9 cellular contexts compared by ENCODE assay signal in the genomic region with DNA sequence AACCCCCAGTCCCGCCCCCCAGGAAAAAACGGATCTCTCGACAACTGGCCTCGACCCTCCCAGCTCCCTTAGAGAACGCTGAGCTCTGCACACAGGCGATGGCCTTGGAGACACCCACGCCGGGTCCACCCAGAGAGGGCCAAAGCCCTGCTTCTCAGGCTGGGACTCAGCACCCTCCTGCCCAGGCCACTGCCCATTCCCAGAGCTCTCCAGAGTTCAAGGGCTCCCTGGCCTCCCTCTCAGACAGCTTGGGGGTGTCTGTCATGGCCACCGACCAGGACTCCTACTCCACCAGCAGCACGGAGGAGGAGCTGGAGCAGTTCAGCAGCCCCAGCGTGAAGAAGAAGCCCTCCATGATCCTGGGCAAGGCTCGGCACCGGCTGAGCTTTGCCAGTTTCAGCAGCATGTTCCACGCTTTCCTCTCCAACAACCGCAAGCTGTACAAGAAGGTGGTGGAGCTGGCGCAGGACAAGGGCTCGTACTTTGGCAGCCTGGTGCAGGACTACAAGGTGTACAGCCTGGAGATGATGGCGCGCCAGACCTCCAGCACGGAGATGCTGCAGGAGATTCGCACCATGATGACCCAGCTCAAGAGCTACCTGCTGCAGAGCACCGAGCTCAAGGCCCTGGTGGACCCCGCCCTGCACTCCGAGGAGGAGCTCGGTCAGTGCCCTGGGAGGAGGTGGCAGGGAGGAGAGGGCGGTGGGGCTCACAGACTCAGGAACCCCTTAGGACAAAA.
DNase-seq lines count a peak whose midpoint lies in the region; ATAC-seq and TF ChIP-seq lines count a peak whose summit lies in the region.
"Had no signal": no experiment of that assay in that cellular context is flagged by ENCODE, and none has a peak within 500 bp of the region (broad histone marks: within the 10 kb centered on the region; RNA-seq: fewer than 3 reads in every experiment).

No MANE protein-coding gene starts in this region.

- H3K9me3 ChIP-seq in thoracic aorta, result no peaks in the 10 kb centered on the region
- no peaks in the 10 kb centered on the region for H3K9me3 ChIP-seq in body of pancreas

- 75 to 79% methylated on average over 15 to 26 of the region's 26 CpGs for WGBS in lower leg skin, 2 donors
- WGBS in body of pancreas, 2 donors, result 51 to 92% methylated on average over 6 to 24 of the region's 26 CpGs

- peak; percentile 52 for DNase-seq in activated CD4-positive, alpha-beta T cell treated with anti-CD3 and anti-CD28 coated beads for 48 hours
- DNase-seq in activated CD4-positive, alpha-beta T cell treated with anti-CD3 and anti-CD28 coated beads for 4 hours, result no peak
- DNase-seq in lower leg skin (ENCODE audit: low spot score in 2 of 2), result no peak
- no peak for DNase-seq in thoracic aorta (ENCODE audit: low spot score)
- no peak for DNase-seq in HT-29 (ENCODE audit: low spot score)
- DNase-seq in body of pancreas, result no peak
- DNase-seq: occipital lobe had no signal

- H3K4me1 Mint-ChIP-seq in activated naive CD8-positive, alpha-beta T cell (ENCODE audit: low read depth), result peaks cover 87% of the 10 kb centered on the region

- TF ChIP-seq CTCF in lower leg skin (IDR thresholded peaks at IDR 0.05) (no peak), thoracic aorta (IDR thresholded peaks at IDR 0.05) (no peak), body of pancreas (IDR thresholded peaks at IDR 0.05) (no peak)

- ATAC-seq in thoracic aorta (ENCODE audit: insufficient number of reproducible peaks, low FRiP score, low read depth), result no peak
- ATAC-seq in body of pancreas, result no peak
- ATAC-seq in GM21786 (IDR thresholded peaks at IDR 0.05; ENCODE audit: unreplicated experiment), result no peak

- peaks cover 10% of the 10 kb centered on the region for H3K36me3 ChIP-seq in thoracic aorta
- no peaks in the 10 kb centered on the region for H3K36me3 ChIP-seq in body of pancreas (replicated peaks in 1 of 2; ENCODE audit: insufficient read depth in 1 of 2, low read depth in 2 of 2)

- H3K27me3 ChIP-seq in thoracic aorta (replicated peaks; ENCODE audit: insufficient read depth) (no peaks in the 10 kb centered on the region), body of pancreas (no peaks in the 10 kb centered on the region)

- H3K27me3 Mint-ChIP-seq in activated naive CD8-positive, alpha-beta T cell, result no peaks in the 10 kb centered on the region

- TF ChIP-seq POLR2A in lower leg skin (IDR thresholded peaks at IDR 0.05) (no peak), body of pancreas (IDR thresholded peaks at IDR 0.05) (peak in 1 of 3 donors; percentile 43)

- peak overlapping the region; percentile 98 for H3K4me3 Mint-ChIP-seq in activated naive CD8-positive, alpha-beta T cell

- no peaks in the 10 kb centered on the region for H3K9me3 Mint-ChIP-seq in activated naive CD8-positive, alpha-beta T cell (ENCODE audit: low read depth)

- H3K4me1 ChIP-seq in thoracic aorta (ENCODE audit: control insufficient read depth in 1 of 2, low read depth in 2 of 2) (peaks cover 19 to 45% of the 10 kb centered on the region in 2 donors), body of pancreas (no peaks in the 10 kb centered on the region)

- peak overlapping the region; percentile 37 to 38 for H3K27ac ChIP-seq in thoracic aorta
- peak overlapping the region in 2 of 4 donors; percentile 12 to 61 for H3K27ac ChIP-seq in body of pancreas

- H3K27ac Mint-ChIP-seq in activated naive CD8-positive, alpha-beta T cell, result peak overlapping the region; percentile 99

- intact Hi-C loops in lower leg skin (cut with DNase I; ENCODE audit: low total_unique reads) (no loop called here), body of pancreas (cut with DNase I) (no loop called here)

- H3K4me3 ChIP-seq in lower leg skin (ENCODE audit: low read depth, poor library complexity, severe bottlenecking) (peak overlapping the region; percentile 14), thoracic aorta (peak overlapping the region; percentile 40), body of pancreas (no peak overlapping the region)

- peaks cover 13% of the 10 kb centered on the region for H3K36me3 Mint-ChIP-seq in activated naive CD8-positive, alpha-beta T cell

Comparison
In these comparisons a context has a peak if more than half of its experiments do, and no peak if none do; other contexts are left out.
1. H3K4me3 ChIP-seq: peak in lower leg skin (single experiment) and thoracic aorta (single experiment); none in body of pancreas (0 of 2).